ENCODE assay signal across 10 cellular contexts in the genomic region with DNA sequence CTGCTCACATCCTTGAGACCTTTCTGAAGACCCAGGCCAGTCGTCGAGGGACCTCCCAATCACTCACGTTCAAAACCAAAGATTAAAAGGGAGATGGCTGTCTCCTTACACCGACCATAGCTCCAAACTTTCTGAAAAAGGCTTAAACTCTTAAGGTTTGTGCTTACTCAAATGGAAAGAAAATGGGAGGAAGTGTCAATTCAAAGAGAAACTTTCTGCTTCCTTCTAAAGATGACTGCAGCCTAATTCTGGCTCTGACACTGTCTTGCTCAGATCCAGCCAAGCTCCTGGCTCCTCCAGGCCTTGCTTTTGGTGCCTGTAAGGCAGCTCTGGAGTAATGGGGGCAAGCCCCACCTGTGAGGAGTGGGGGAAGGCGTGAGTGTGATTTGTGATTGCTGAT. TPM values are rescaled to one million over a fixed set of nuclear protein-coding genes. Genes with fewer than 3 reads are reported as not detected.
DNase-seq lines count a peak whose midpoint lies in the region; ATAC-seq and TF ChIP-seq lines count a peak whose summit lies in the region.
"Had no signal": no experiment of that assay in that cellular context is flagged by ENCODE, and none has a peak within 500 bp of the region (broad histone marks: within the 10 kb centered on the region; RNA-seq: fewer than 3 reads in every experiment).

No MANE protein-coding gene starts in this region.

- peaks cover 19% of the 10 kb centered on the region for H3K4me1 ChIP-seq in left ventricle myocardium inferior
- peaks cover 7 to 38% (median 12%) of the 10 kb centered on the region in 4 donors for H3K4me1 ChIP-seq in stomach

- TF ChIP-seq POLR2A in stomach (IDR thresholded peaks at IDR 0.05), result no peak

- H3K36me3 ChIP-seq in left ventricle myocardium inferior (no peaks in the 10 kb centered on the region), stomach (no peaks in the 10 kb centered on the region)
- H3K36me3 ChIP-seq: ascending aorta had no signal

- peaks cover 6% of the 10 kb centered on the region for H3K27me3 Mint-ChIP-seq in activated CD4-positive, alpha-beta memory T cell treated with anti-CD3 and anti-CD28 coated beads for 36 hours

- 71 to 76% (median 75%) methylated on average over 5 of the region's 5 CpGs for WGBS in stomach, 5 donors

- CTCF ChIA-PET in activated CD4-positive, alpha-beta memory T cell treated with anti-CD3 and anti-CD28 coated beads for 36 hours (lab: Charles Lee), result interaction anchor here (0.7 to 10.8 kb wide), 11 partner anchors 20 to 416 kb away, joined by 3 to 219 read pairs (median 5); a partner anchor contains a TSS

- H3K27ac ChIP-seq in left ventricle myocardium inferior (replicated peaks) (peak overlapping the region; percentile 31), stomach (peak overlapping the region in 3 of 5 donors; percentile 18 to 38 (median 30))

- H3K4me3 ChIP-seq in left ventricle myocardium inferior, result no peak overlapping the region
- no peak overlapping the region for H3K4me3 ChIP-seq in stomach
- H3K4me3 ChIP-seq: ascending aorta had no signal

- TF ChIP-seq EP300 in stomach (IDR thresholded peaks at IDR 0.05), result no peak

- H3K9me3 Mint-ChIP-seq in activated CD4-positive, alpha-beta memory T cell treated with anti-CD3 and anti-CD28 coated beads for 36 hours, result no peaks in the 10 kb centered on the region
- H3K9me3 Mint-ChIP-seq: neural crest cell had no signal

- in situ Hi-C loops in G401 (cut with HindIII; ENCODE audit: low sequenced_read_pairs), result no loop called here

- no peak overlapping the region for H3K27ac Mint-ChIP-seq in activated CD4-positive, alpha-beta memory T cell treated with anti-CD3 and anti-CD28 coated beads for 36 hours

- H3K4me3 Mint-ChIP-seq in activated CD4-positive, alpha-beta memory T cell treated with anti-CD3 and anti-CD28 coated beads for 36 hours, result no peak overlapping the region
- H3K4me3 Mint-ChIP-seq: neural crest cell had no signal

- ATAC-seq in HG02623 (IDR thresholded peaks at IDR 0.05; ENCODE audit: unreplicated experiment), result peak; percentile 59

- H3K9me3 ChIP-seq in left ventricle myocardium inferior (replicated peaks) (no peaks in the 10 kb centered on the region), stomach (no peaks in the 10 kb centered on the region)
- H3K9me3 ChIP-seq: ascending aorta had no signal

- intact Hi-C loops in left ventricle myocardium inferior (cut with micrococcal nuclease) (loop anchor here (10.0 kb wide), 1 partner anchor 116 kb away; no protein-coding TSS in a partner anchor), cardiac septum (cut with DNase I) (loop anchor here (5.0 to 10.0 kb wide), 2 partner anchors 113 to 416 kb away; no protein-coding TSS in a partner anchor), stomach (cut with DNase I; ENCODE audit: low total_unique reads) (loop anchor here (5.0 to 10.0 kb wide), 2 partner anchors 93 to 366 kb away; no protein-coding TSS in a partner anchor)
- intact Hi-C loops in activated CD4-positive, alpha-beta memory T cell treated with anti-CD3 and anti-CD28 coated beads for 36 hours (cut with micrococcal nuclease), result loop anchor here (1.0 to 10.0 kb wide), 4 partner anchors 55 to 236 kb away; a partner anchor contains a TSS

- POLR2A ChIA-PET in activated CD4-positive, alpha-beta memory T cell treated with anti-CD3 and anti-CD28 coated beads for 36 hours (lab: Charles Lee), result interaction anchor here (1.4 to 3.1 kb wide), 3 partner anchors 56 to 94 kb away, joined by 3 to 12 read pairs (median 9); a partner anchor contains a TSS

- peaks cover 15% of the 10 kb centered on the region for H3K4me1 Mint-ChIP-seq in activated CD4-positive, alpha-beta memory T cell treated with anti-CD3 and anti-CD28 coated beads for 36 hours (ENCODE audit: low read depth)
- H3K4me1 Mint-ChIP-seq: neural crest cell had no signal

- no peak for TF ChIP-seq CTCF in left ventricle myocardium inferior (IDR thresholded peaks at IDR 0.05; ENCODE audit: borderline replicate concordance)
- TF ChIP-seq CTCF in stomach (IDR thresholded peaks at IDR 0.05), result no peak

- H3K27me3 ChIP-seq in left ventricle myocardium inferior (ENCODE audit: low read depth), result no peaks in the 10 kb centered on the region
- H3K27me3 ChIP-seq in stomach, result no peaks in the 10 kb centered on the region
- H3K27me3 ChIP-seq: ascending aorta had no signal

- DNase-seq in left ventricle myocardium inferior (no peak), cardiac septum (ENCODE audit: low spot score) (no peak), stomach (no peak), NCI-H1105 (lab: John Stamatoyannopoulos, UW) (no peak), G401 (ENCODE audit: low spot score) (no peak)
- peak; percentile 64 for DNase-seq in activated CD4-positive, alpha-beta memory T cell treated with anti-CD3 and anti-CD28 coated beads for 36 hours
- no peak for DNase-seq in stimulated activated naive CD4-positive, alpha-beta T cell (lab: John Stamatoyannopoulos, UW)

- H3K36me3 Mint-ChIP-seq in activated CD4-positive, alpha-beta memory T cell treated with anti-CD3 and anti-CD28 coated beads for 36 hours, result no peaks in the 10 kb centered on the region

RNA-seq across cellular contexts. Expression of a gene that starts 54.9 kb away (rescaled TPM):
- 53.3 TPM for total RNA-seq in left ventricle myocardium inferior
- total RNA-seq in cardiac septum, result 94.1 TPM
- 100 to 1,000 TPM; 135 to 147 TPM for total RNA-seq in activated CD4-positive, alpha-beta memory T cell treated with anti-CD3 and anti-CD28 coated beads for 36 hours
- 100 to 1,000 TPM in 4 of 5 donors, 10 to 100 TPM in 1; 88.3 to 531 (median 194) TPM for total RNA-seq in stomach
- 10 to 100 TPM; 15.7 to 62.5 (median 34.1) TPM for polyA plus RNA-seq in stomach
- 72.2 and 88.3 TPM in 2 replicates for total RNA-seq in G401 (2014; rRNA removed; shearing (Covaris generic))
